1 cellular context compared by ENCODE assay signal in genomic region chr1:172936088-172936487, GRCh38.
TF ChIP-seq lines count a peak whose summit lies in the region.

No MANE protein-coding gene starts in this region.

TF ChIP-seq in IMR-90, 13 proteins besides CTCF, POLR2A, EP300 and RAD21 (continued from another document):
- TF ChIP-seq CEBPB (IDR thresholded peaks at IDR 0.05; ENCODE audit: low read depth, low read length) (no peak), MXI1 (IDR thresholded peaks at IDR 0.05; ENCODE audit: borderline replicate concordance, low read depth, low read length) (no peak), BHLHE40 (IDR thresholded peaks at IDR 0.05; ENCODE audit: low read depth, low read length) (no peak), CHD1 (IDR thresholded peaks at IDR 0.05; ENCODE audit: low read depth, low read length) (no peak), USF2 (IDR thresholded peaks at IDR 0.05; ENCODE audit: low read depth, low read length) (no peak)
